ENCODE assay signal across 29 cellular contexts in the genomic region with DNA sequence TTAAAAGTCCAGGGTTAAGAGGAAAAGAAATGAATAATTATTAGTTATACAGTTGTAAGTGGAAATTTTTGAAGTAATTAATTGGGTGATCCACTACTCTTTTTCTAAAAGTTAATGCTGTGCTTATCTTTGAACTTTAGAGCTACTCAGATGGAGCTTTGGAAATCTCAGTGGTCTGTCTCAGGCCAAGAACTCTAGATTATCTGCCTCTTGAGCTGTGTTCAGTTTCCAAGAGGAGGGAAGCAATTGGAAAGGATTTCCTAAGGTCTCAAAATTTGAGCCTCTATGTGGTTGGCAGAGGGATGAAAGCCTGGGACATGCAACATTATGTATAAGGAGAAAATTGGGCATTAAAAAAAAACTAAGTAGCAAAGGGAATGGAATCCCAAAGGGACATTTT.
"Had no signal": no experiment of that assay in that cellular context is flagged by ENCODE, and none has a peak within 500 bp of the region (broad histone marks: within the 10 kb centered on the region; RNA-seq: fewer than 3 reads in every experiment).

No MANE protein-coding gene starts in this region.

- H3K9me3 ChIP-seq: adrenal gland, ascending aorta, heart right ventricle, left lung, SK-N-SH, thoracic aorta had no signal

- H3K27ac ChIP-seq: adrenal gland, ascending aorta, left lung, neural progenitor cell, thoracic aorta had no signal

- DNase-seq: activated CD4-positive, alpha-beta memory T cell treated with anti-CD3 and anti-CD28 coated beads, Interleukin-2, amount 10 ng/mL, durations not matched to agents 7 days and 5 days; activated CD4-positive, alpha-beta T cell treated with anti-CD3 and anti-CD28 coated beads for 1 hour; activated CD4-positive, alpha-beta T cell treated with anti-CD3 and anti-CD28 coated beads, Interleukin-2, amount 10 ng/mL, durations not matched to agents 7 days and 5 days; activated CD8-positive, alpha-beta memory T cell treated with anti-CD3 and anti-CD28 coated beads, Interleukin-2, amount 50 U/mL, for 48 hours; activated gamma-delta T cell treated with Interleukin-2 at 50 U/mL for 16 hours; activated T-cell treated with anti-CD3 and anti-CD28 coated beads, Interleukin-2, amount 50 U/mL, for 24 hours; adrenal gland; caudate nucleus; cortex of kidney; foreskin fibroblast; heart right ventricle; kidney glomerular epithelial cell; left lung; midbrain; naive thymus-derived CD4-positive, alpha-beta T cell; occipital lobe; posterior cingulate gyrus; SK-N-SH; stimulated activated naive CD4-positive, alpha-beta T cell treated with Interleukin-2 at 50 U/mL for 16 hours; SW 1271; T-helper 17 cell; T1000; trophoblast cell had no signal

- ATAC-seq: activated naive CD4-positive, alpha-beta T cell treated with anti-CD3 and anti-CD28 coated beads, Interleukin-2, amount 50 U/mL, for 72 hours; esophagus mucosa; left lung; naive thymus-derived CD4-positive, alpha-beta T cell; T-helper 17 cell had no signal

- H3K4me2 ChIP-seq: neural progenitor cell, SK-N-SH had no signal

- H3K9ac ChIP-seq: neural progenitor cell, SK-N-SH had no signal

- H3K27ac Mint-ChIP-seq: activated CD4-positive, alpha-beta memory T cell treated with anti-CD3 and anti-CD28 coated beads, Interleukin-2, amount 10 ng/mL, durations not matched to agents 7 days and 5 days; activated CD4-positive, alpha-beta T cell treated with anti-CD3 and anti-CD28 coated beads, Interleukin-2, amount 10 ng/mL, durations not matched to agents 7 days and 5 days; activated naive CD4-positive, alpha-beta T cell treated with anti-CD3 and anti-CD28 coated beads, Interleukin-2, amount 50 U/mL, for 72 hours; activated T-cell treated with anti-CD3 and anti-CD28 coated beads, Interleukin-2, amount 50 U/mL, for 24 hours; naive thymus-derived CD4-positive, alpha-beta T cell; neural progenitor cell; T-helper 17 cell had no signal

- H3K36me3 ChIP-seq: adrenal gland, ascending aorta, heart right ventricle, left lung, neural progenitor cell, thoracic aorta had no signal

- H3K4me3 ChIP-seq: adrenal gland, ascending aorta, heart right ventricle, left lung, neural progenitor cell, thoracic aorta had no signal

- H3K9me3 Mint-ChIP-seq: neural progenitor cell had no signal

- H3K4me3 Mint-ChIP-seq: activated CD4-positive, alpha-beta memory T cell treated with anti-CD3 and anti-CD28 coated beads, Interleukin-2, amount 10 ng/mL, durations not matched to agents 7 days and 5 days; activated CD4-positive, alpha-beta T cell treated with anti-CD3 and anti-CD28 coated beads, Interleukin-2, amount 10 ng/mL, durations not matched to agents 7 days and 5 days; activated T-cell treated with anti-CD3 and anti-CD28 coated beads, Interleukin-2, amount 50 U/mL, for 24 hours; brain; naive thymus-derived CD4-positive, alpha-beta T cell; neural progenitor cell; T-helper 17 cell had no signal

- H3K27me3 ChIP-seq: adrenal gland, ascending aorta, heart right ventricle, left lung, neural progenitor cell had no signal

- H3K4me1 ChIP-seq: adrenal gland, ascending aorta, neural progenitor cell had no signal

- H3K36me3 Mint-ChIP-seq: activated naive CD4-positive, alpha-beta T cell treated with anti-CD3 and anti-CD28 coated beads, Interleukin-2, amount 50 U/mL, for 72 hours; brain; naive thymus-derived CD4-positive, alpha-beta T cell; neural progenitor cell had no signal

- H2AFZ ChIP-seq: neural progenitor cell had no signal

- H3K27me3 Mint-ChIP-seq: activated CD4-positive, alpha-beta memory T cell treated with anti-CD3 and anti-CD28 coated beads, Interleukin-2, amount 10 ng/mL, durations not matched to agents 7 days and 5 days; activated CD4-positive, alpha-beta T cell treated with anti-CD3 and anti-CD28 coated beads, Interleukin-2, amount 10 ng/mL, durations not matched to agents 7 days and 5 days; activated T-cell treated with anti-CD3 and anti-CD28 coated beads, Interleukin-2, amount 50 U/mL, for 24 hours; brain; T-helper 17 cell had no signal

- H3K4me1 Mint-ChIP-seq: activated CD4-positive, alpha-beta memory T cell treated with anti-CD3 and anti-CD28 coated beads, Interleukin-2, amount 10 ng/mL, durations not matched to agents 7 days and 5 days; activated CD4-positive, alpha-beta T cell treated with anti-CD3 and anti-CD28 coated beads, Interleukin-2, amount 10 ng/mL, durations not matched to agents 7 days and 5 days; naive thymus-derived CD4-positive, alpha-beta T cell; neural progenitor cell; T-helper 17 cell had no signal
